In the genomic region with DNA sequence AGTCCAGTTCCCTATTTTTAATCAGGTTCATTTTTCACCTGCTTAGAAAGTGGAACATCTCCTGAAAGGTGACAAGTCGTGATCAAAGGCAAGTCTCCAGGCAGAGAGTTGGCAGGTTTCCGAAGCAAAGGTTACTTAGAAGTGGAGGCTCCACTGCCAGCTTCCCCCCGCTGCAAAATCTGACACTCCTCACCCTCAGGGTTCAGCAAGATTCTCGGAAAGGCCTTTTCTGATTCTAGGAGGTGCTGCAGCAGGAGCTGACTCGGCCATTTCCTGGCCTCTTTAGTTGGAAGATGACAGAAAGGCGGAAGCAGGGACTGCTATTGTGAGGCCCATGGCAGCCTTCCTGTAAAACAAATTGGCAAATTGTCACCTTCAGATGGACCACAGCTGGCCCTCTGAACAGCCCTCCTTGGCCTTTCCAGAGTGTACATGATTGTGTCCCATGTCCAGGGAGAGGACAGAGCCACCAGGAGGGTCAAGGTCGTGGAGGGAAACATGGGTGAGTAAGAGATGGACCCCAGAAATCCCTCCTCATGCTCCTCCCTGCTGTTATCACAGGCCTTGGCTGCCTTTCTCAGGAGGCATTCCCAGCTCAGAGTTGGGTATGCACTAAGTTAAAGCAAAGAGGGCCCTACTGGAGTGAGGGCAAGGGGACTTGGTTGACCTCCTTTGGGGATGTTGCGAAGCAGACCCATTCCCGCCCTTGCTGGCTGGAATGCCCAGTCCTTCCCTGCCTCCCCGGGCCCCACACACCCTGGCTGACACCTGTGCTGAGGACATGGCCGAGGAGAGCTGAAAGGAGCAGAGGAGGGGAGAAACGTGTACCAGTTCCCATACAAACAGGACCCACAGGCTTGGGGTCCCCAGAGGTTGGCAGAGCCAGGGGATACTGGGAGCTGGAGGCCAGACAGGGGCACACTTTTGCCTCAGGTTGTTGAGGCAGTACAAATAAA, we compare ENCODE assay signal across 1 cellular context.
TF ChIP-seq lines count a peak whose summit lies in the region.

No MANE protein-coding gene starts in this region.

TF ChIP-seq in GM23338, 12 proteins besides CTCF, POLR2A, EP300 and RAD21 (continued from another document):
- TF ChIP-seq, protein P1, sequence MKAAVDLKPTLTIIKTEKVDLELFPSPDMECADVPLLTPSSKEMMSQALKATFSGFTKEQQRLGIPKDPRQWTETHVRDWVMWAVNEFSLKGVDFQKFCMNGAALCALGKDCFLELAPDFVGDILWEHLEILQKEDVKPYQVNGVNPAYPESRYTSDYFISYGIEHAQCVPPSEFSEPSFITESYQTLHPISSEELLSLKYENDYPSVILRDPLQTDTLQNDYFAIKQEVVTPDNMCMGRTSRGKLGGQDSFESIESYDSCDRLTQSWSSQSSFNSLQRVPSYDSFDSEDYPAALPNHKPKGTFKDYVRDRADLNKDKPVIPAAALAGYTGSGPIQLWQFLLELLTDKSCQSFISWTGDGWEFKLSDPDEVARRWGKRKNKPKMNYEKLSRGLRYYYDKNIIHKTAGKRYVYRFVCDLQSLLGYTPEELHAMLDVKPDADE (IDR thresholded peaks at IDR 0.05): no peak
- TF ChIP-seq NANOG (IDR thresholded peaks at IDR 0.05; ENCODE audit: borderline replicate concordance) (no peak), EZH2 (IDR thresholded peaks at IDR 0.05; ENCODE audit: low read depth, unreplicated experiment) (no peak), EZH2phosphoT487 (IDR thresholded peaks at IDR 0.05; ENCODE audit: unreplicated experiment) (no peak), JUNB (IDR thresholded peaks at IDR 0.05; ENCODE audit: unreplicated experiment) (no peak), POLR2AphosphoS5 (IDR thresholded peaks at IDR 0.05; ENCODE audit: low read depth) (no peak), STAT1 (IDR thresholded peaks at IDR 0.05; ENCODE audit: unreplicated experiment) (no peak)
- TF ChIP-seq, protein P2, sequence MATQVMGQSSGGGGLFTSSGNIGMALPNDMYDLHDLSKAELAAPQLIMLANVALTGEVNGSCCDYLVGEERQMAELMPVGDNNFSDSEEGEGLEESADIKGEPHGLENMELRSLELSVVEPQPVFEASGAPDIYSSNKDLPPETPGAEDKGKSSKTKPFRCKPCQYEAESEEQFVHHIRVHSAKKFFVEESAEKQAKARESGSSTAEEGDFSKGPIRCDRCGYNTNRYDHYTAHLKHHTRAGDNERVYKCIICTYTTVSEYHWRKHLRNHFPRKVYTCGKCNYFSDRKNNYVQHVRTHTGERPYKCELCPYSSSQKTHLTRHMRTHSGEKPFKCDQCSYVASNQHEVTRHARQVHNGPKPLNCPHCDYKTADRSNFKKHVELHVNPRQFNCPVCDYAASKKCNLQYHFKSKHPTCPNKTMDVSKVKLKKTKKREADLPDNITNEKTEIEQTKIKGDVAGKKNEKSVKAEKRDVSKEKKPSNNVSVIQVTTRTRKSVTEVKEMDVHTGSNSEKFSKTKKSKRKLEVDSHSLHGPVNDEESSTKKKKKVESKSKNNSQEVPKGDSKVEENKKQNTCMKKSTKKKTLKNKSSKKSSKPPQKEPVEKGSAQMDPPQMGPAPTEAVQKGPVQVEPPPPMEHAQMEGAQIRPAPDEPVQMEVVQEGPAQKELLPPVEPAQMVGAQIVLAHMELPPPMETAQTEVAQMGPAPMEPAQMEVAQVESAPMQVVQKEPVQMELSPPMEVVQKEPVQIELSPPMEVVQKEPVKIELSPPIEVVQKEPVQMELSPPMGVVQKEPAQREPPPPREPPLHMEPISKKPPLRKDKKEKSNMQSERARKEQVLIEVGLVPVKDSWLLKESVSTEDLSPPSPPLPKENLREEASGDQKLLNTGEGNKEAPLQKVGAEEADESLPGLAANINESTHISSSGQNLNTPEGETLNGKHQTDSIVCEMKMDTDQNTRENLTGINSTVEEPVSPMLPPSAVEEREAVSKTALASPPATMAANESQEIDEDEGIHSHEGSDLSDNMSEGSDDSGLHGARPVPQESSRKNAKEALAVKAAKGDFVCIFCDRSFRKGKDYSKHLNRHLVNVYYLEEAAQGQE (IDR thresholded peaks at IDR 0.05; ENCODE audit: unreplicated experiment): no peak
TF ChIP-seq in GM23338: peak in this region for 0.
